8 cellular contexts compared by ENCODE assay signal in genomic region chr10:119602241-119603095, GRCh38. TPM values are rescaled to one million over a fixed set of nuclear protein-coding genes. Genes with fewer than 3 reads are reported as not detected.
A peak's percentile ranks its signal among the peaks of the same experiment; 100 is the strongest.
DNase-seq lines count a peak whose midpoint lies in the region; ATAC-seq, FAIRE-seq and TF ChIP-seq lines count a peak whose summit lies in the region.

No MANE protein-coding gene starts in this region.

- no TSS peak for BruUV-seq in PC-9 (replicated peaks; lab: Mats Ljungman, UMichigan)

- no peak overlapping the region for H3K27ac ChIP-seq in heart right ventricle
- H3K27ac ChIP-seq in PC-9, result no peak overlapping the region
- H3K27ac ChIP-seq in RWPE1, result no peak overlapping the region

- H3K27ac Mint-ChIP-seq in chondrocyte (ENCODE audit: unreplicated experiment) (no peak overlapping the region), osteocyte (ENCODE audit: unreplicated experiment) (no peak overlapping the region)

- peaks cover 0 to 4% (median 0%) of the 10 kb centered on the region in 11 donors for H3K9me3 ChIP-seq in heart right ventricle
- H3K9me3 ChIP-seq in PC-9 (ENCODE audit: insufficient read depth, low read depth), result no peaks in the 10 kb centered on the region

- ATAC-seq in heart right ventricle, result peak in 2 of 8 donors; percentile 35 to 48
- no peak for ATAC-seq in Right ventricle myocardium inferior
- ATAC-seq in HG03097 (IDR thresholded peaks at IDR 0.05; ENCODE audit: low FRiP score, unreplicated experiment), result no peak

- CTCF ChIA-PET in PC-9 (lab: Charles Lee) (interaction anchor here (0.6 to 0.7 kb wide), 5 partner anchors 9 to 692 kb away, joined by 3 to 11 read pairs (median 3); no protein-coding TSS in a partner anchor), RWPE1 (lab: Yijun Ruan, JAX) (interaction anchor here (0.6 kb wide), 4 partner anchors 19 to 526 kb away, joined by 3 to 4 read pairs (median 4); no protein-coding TSS in a partner anchor)

- no peak overlapping the region for H2AFZ ChIP-seq in PC-9

- no peaks in the 10 kb centered on the region for H3F3A ChIP-seq in PC-9 (ENCODE audit: insufficient read depth, low read depth)

- intact Hi-C loops in heart right ventricle (cut with DNase I) (loop anchor here in 3 of 10 donors (10.0 kb wide), 3 partner anchors 232 to 262 kb away; no protein-coding TSS in a partner anchor), Right ventricle myocardium inferior (cut with DNase I) (no loop called here), PC-9 (cut with micrococcal nuclease; ENCODE audit: unreplicated experiment) (no loop called here)

- H3K4me3 Mint-ChIP-seq in chondrocyte (ENCODE audit: unreplicated experiment) (no peak overlapping the region), osteocyte (ENCODE audit: unreplicated experiment) (no peak overlapping the region)

- TF ChIP-seq CTCF in heart right ventricle (IDR thresholded peaks at IDR 0.05) (peak in 7 of 9 donors; percentile 16 to 62 (median 44)), PC-9 (conservative IDR thresholded peaks at IDR 0.05) (peak; percentile 40; the same call in 1 of the 2 replicates), chondrocyte (IDR thresholded peaks at IDR 0.05) (peak; percentile 38), osteocyte (IDR thresholded peaks at IDR 0.05) (peak; percentile 26), RWPE1 (conservative IDR thresholded peaks at IDR 0.05; ENCODE audit: low read depth) (no peak)

- peaks cover 5% of the 10 kb centered on the region for H3K9me3 Mint-ChIP-seq in chondrocyte (ENCODE audit: low read depth)
- H3K9me3 Mint-ChIP-seq in osteocyte (ENCODE audit: unreplicated experiment), result peaks cover 4% of the 10 kb centered on the region

- H3K79me2 ChIP-seq in PC-9 (ENCODE audit: low read depth), result no peaks in the 10 kb centered on the region

- H3K4me1 Mint-ChIP-seq in chondrocyte (ENCODE audit: low read depth), result peaks cover 3% of the 10 kb centered on the region
- H3K4me1 Mint-ChIP-seq in osteocyte (ENCODE audit: unreplicated experiment), result peaks cover 4% of the 10 kb centered on the region

- DNase-seq in heart right ventricle (no peak), Right ventricle myocardium inferior (ENCODE audit: missing footprints) (no peak), PC-9 (peak in 1 of 2 experiments; percentile 16), chondrocyte (ENCODE audit: low spot score) (no peak), osteocyte (ENCODE audit: extremely low spot score, unreplicated experiment) (peak; percentile 59), RWPE1 (ENCODE audit: low spot score) (no peak), RCC 7860 (ENCODE audit: low spot score) (no peak)

- H3K27me3 Mint-ChIP-seq in chondrocyte (ENCODE audit: low read depth) (no peaks in the 10 kb centered on the region), osteocyte (ENCODE audit: unreplicated experiment) (peaks cover 6% of the 10 kb centered on the region)

- H4K20me1 ChIP-seq in PC-9 (ENCODE audit: insufficient read depth), result no peaks in the 10 kb centered on the region

- POLR2A ChIA-PET in PC-9 (lab: Charles Lee; ENCODE audit: unreplicated experiment), result no interaction called here
- POLR2A ChIA-PET in RWPE1 (lab: Yijun Ruan, JAX; ENCODE audit: low non-redundant PET), result no interaction called here

- no peak overlapping the region for H3K4me2 ChIP-seq in PC-9

- H3K4me3 ChIP-seq in heart right ventricle (no peak overlapping the region), PC-9 (no peak overlapping the region)

- peaks cover 2% of the 10 kb centered on the region for H3K36me3 Mint-ChIP-seq in chondrocyte (ENCODE audit: low read depth)
- no peaks in the 10 kb centered on the region for H3K36me3 Mint-ChIP-seq in osteocyte (ENCODE audit: unreplicated experiment)

- no peak for FAIRE-seq in RCC 7860 (lab: Jason Lieb, UNC)

- 69 to 70% methylated on average over 2 of the region's 2 CpGs for WGBS in heart right ventricle, 2 donors

- H3K9me2 ChIP-seq in PC-9 (ENCODE audit: insufficient read depth), result no peaks in the 10 kb centered on the region

- peaks cover 0 to 5% (median 3%) of the 10 kb centered on the region in 9 donors for H3K4me1 ChIP-seq in heart right ventricle
- no peaks in the 10 kb centered on the region; the same call in 1 of the 2 replicates for H3K4me1 ChIP-seq in PC-9 (replicated peaks; ENCODE audit: insufficient read depth)

- H3K36me3 ChIP-seq in heart right ventricle (no peaks in the 10 kb centered on the region), PC-9 (ENCODE audit: low read depth) (no peaks in the 10 kb centered on the region)

- H3K27me3 ChIP-seq in heart right ventricle, result no peaks in the 10 kb centered on the region
- H3K27me3 ChIP-seq in PC-9 (ENCODE audit: insufficient read depth, low read depth), result no peaks in the 10 kb centered on the region

RNA-seq across cellular contexts. Expression of gene TIAL1, which starts 5.7 kb away (rescaled TPM):
- 10 to 100 TPM; 65.3 to 94.6 (median 70.7) TPM for total RNA-seq in heart right ventricle
- 10 to 100 TPM; 35.9 to 40.7 TPM for polyA plus RNA-seq in heart right ventricle
- total RNA-seq in Right ventricle myocardium inferior, result 74.0 TPM
- 81.4 and 94.1 TPM in 2 replicates for total RNA-seq in PC-9 (2021)
- total RNA-seq in chondrocyte, result 128 to 132 TPM (median 128 TPM) in 3 replicates
- 125 and 133 TPM in 2 replicates for total RNA-seq in osteocyte

RNA-seq across cellular contexts. Expression of gene BAG3, which starts 48.7 kb away (rescaled TPM):
- 100 to 1,000 TPM; 115 to 191 (median 145) TPM for total RNA-seq in heart right ventricle
- polyA plus RNA-seq in heart right ventricle, result 100 to 1,000 TPM in 1 of 2 donors, 10 to 100 TPM in 1; 42.5 to 193 TPM
- 152 TPM for total RNA-seq in Right ventricle myocardium inferior
- total RNA-seq in PC-9 (2021), result 62.7 and 75.7 TPM in 2 replicates
- 54.0 to 63.6 TPM (median 62.0 TPM) in 3 replicates for total RNA-seq in chondrocyte
- total RNA-seq in osteocyte, result 40.1 and 41.0 TPM in 2 replicates

RNA-seq across cellular contexts. Expression of gene RGS10, which starts 59.9 kb away (rescaled TPM):
- total RNA-seq in heart right ventricle, result 10 to 100 TPM in 1 of 10 donors, 1 to 10 TPM in 9; 1.9 to 16.5 (median 3.6) TPM
- polyA plus RNA-seq in heart right ventricle, result 1 to 10 TPM; 8.4 to 9.0 TPM
- 7.2 TPM for total RNA-seq in Right ventricle myocardium inferior
- total RNA-seq in PC-9 (2021), result 44.5 and 46.0 TPM in 2 replicates
- 17.8 to 19.7 TPM (median 19.0 TPM) in 3 replicates for total RNA-seq in chondrocyte
- 19.0 and 23.3 TPM in 2 replicates for total RNA-seq in osteocyte
